In the genomic region with DNA sequence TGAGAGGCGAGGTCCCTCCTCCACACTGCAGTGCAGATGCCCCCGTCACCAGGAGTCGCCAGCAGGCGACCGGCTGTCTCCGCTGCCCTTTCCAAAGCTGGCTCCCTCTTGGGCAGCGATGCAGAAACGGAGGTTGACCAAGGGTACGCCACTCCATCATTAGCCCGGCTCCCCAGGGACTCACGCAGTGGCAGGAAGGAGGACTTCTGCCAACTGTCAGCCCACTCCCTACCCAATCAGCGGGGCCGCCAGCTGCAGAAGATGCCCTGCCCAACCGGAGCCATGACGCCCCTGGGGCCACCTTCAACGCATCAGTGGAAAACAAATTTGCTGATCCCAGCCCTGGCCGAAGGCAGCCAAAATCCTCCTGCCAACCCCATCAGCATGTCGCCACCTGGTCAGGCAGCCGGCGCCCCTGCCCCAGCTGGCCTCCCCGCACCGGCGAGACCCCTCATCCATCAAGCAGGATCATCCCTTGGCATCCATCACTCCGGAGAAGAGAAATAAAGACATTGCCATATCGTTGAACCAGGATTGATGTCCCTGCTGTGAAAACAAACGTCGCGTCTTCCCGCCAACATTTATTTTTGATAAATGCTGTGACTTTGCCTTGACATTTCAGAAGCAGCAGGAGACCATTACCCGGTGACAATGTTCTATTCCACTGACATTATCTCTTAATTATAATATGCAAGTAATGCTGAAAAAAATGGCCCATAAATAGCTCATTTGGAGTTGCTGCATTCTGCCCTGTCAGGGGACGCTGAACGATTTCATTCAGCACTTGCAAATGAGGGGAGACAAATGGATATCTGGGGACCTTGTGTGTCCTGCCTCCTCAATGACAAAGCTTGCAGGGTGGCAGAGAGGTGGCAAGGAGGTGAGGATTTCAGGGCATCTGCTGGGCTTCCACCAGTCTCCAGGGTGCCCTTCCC, we compare ENCODE assay signal across 1 cellular context.
TF ChIP-seq lines count a peak whose summit lies in the region.

No MANE protein-coding gene starts in this region.

TF ChIP-seq in IMR-90, 13 proteins besides CTCF, POLR2A, EP300 and RAD21 (continued from another document):
- TF ChIP-seq, protein P1, sequence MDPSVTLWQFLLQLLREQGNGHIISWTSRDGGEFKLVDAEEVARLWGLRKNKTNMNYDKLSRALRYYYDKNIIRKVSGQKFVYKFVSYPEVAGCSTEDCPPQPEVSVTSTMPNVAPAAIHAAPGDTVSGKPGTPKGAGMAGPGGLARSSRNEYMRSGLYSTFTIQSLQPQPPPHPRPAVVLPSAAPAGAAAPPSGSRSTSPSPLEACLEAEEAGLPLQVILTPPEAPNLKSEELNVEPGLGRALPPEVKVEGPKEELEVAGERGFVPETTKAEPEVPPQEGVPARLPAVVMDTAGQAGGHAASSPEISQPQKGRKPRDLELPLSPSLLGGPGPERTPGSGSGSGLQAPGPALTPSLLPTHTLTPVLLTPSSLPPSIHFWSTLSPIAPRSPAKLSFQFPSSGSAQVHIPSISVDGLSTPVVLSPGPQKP (IDR thresholded peaks at IDR 0.05; ENCODE audit: borderline replicate concordance, low read depth, low read length) = no peak
